ENCODE assay signal across 8 cellular contexts in the genomic region with DNA sequence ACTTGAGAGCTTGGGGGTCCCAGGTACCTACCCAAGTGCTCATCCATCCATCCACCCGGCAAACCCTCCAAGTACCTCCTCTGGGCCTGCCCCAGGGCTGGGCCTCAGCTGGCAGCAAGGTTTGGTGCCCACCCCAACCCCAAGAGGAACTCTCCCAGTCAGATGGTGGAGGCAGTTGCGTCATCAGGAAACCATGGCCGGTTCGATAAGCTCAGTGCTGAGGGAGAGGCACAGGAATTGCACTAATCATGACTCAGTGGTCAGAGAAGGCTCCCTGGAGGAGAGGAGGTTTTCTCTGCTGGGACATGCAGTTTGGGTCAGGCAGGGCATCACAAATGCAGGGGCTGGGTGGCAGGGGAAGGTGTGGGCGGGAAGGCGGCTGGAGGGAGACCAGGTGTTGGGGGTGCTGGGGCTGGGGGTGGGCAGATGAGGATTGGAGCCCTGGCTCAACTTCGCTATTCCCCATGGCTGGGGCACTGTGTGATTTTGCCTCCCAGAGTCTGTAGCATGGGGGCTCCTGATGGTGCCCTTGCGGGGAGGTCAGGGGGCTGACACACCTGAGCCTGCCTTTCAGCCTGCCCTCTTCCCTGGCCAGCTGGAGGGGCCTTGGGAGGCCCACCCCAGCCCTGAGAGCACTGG. TPM values are rescaled to one million over a fixed set of nuclear protein-coding genes. Genes with fewer than 3 reads are reported as not detected.
DNase-seq lines count a peak whose midpoint lies in the region; ATAC-seq, FAIRE-seq and TF ChIP-seq lines count a peak whose summit lies in the region.

No MANE protein-coding gene starts in this region.

- no peak overlapping the region for H2AFZ ChIP-seq in endothelial cell of umbilical vein (ENCODE audit: low read depth, low read length)

- ATAC-seq in omental fat pad (ENCODE audit: low FRiP score) (peak; percentile 37), HG03439 (IDR thresholded peaks at IDR 0.05; ENCODE audit: unreplicated experiment) (no peak), GM19455 (IDR thresholded peaks at IDR 0.05; ENCODE audit: unreplicated experiment) (no peak)

- DNase-seq in GM04503 (ENCODE audit: low read depth) = peak; percentile 49
- peak; percentile 87 for DNase-seq in RPMI7951 (ENCODE audit: low read depth)
- peak; percentile 95 for DNase-seq in endothelial cell of umbilical vein (ENCODE audit: low read depth, low spot score)
- DNase-seq in omental fat pad (ENCODE audit: low spot score) = no peak
- DNase-seq in NAMALWA (ENCODE audit: low spot score) = no peak
- no peak for DNase-seq in NCI-H2029 (lab: John Stamatoyannopoulos, UW)

- peaks cover 0 to 13% of the 10 kb centered on the region in 2 experiments for H3K36me3 ChIP-seq in endothelial cell of umbilical vein (ENCODE audit: control insufficient read depth in 2 of 2, extremely low read depth in 1 of 2, insufficient read depth in 2 of 2, low read length in 2 of 2)

- CTCF ChIA-PET in endothelial cell of umbilical vein (lab: Charles Lee) = interaction anchor here (0.7 to 2.6 kb wide), 12 partner anchors 8 to 107 kb away, joined by 3 to 30 read pairs (median 5); a partner anchor contains a TSS

- no peak for TF ChIP-seq CTCF in endothelial cell of umbilical vein (IDR thresholded peaks at IDR 0.05; ENCODE audit: extremely low read depth in 1 of 2, insufficient read depth in 1 of 2, low read depth in 1 of 2, low read length in 2 of 2)
- no peak for TF ChIP-seq CTCF in omental fat pad (IDR thresholded peaks at IDR 0.05)

- FAIRE-seq in endothelial cell of umbilical vein (lab: Jason Lieb, UNC) = peak; percentile 97

- peak overlapping the region; percentile 13 for H3K9ac ChIP-seq in endothelial cell of umbilical vein (replicated peaks; ENCODE audit: extremely low read depth, insufficient read depth, low read length)

- intact Hi-C loops in endothelial cell of umbilical vein (cut with micrococcal nuclease) = loop anchor here (1.0 kb wide), 1 partner anchor 8 kb away; no protein-coding TSS in a partner anchor

- peaks cover 75% of the 10 kb centered on the region for H3K4me1 ChIP-seq in endothelial cell of umbilical vein (ENCODE audit: control insufficient read depth, extremely low read depth, insufficient read depth, low read length)

- H3K4me2 ChIP-seq in endothelial cell of umbilical vein (ENCODE audit: insufficient read depth, low read length) = peak overlapping the region; percentile 2

- H3K79me2 ChIP-seq in endothelial cell of umbilical vein (ENCODE audit: control insufficient read depth, insufficient read depth, low read length) = peaks cover 97% of the 10 kb centered on the region

- dilution Hi-C loops in endothelial cell of umbilical vein (cut with MboI; ENCODE audit: extremely low pct_ligation_motif_present, low sequenced_read_pairs) = no loop called here

- H3K4me3 ChIP-seq in endothelial cell of umbilical vein (replicated peaks in 1 of 3; ENCODE audit: insufficient read depth in 1 of 3, low read depth in 1 of 3, low read length in 3 of 3) = no peak overlapping the region

- no peaks in the 10 kb centered on the region for H3K9me1 ChIP-seq in endothelial cell of umbilical vein (replicated peaks; ENCODE audit: control insufficient read depth, extremely low read depth, insufficient read depth, low read length)

- no peaks in the 10 kb centered on the region for H3K27me3 ChIP-seq in endothelial cell of umbilical vein (ENCODE audit: control insufficient read depth in 2 of 2, insufficient read depth in 2 of 2, low read length in 2 of 2)

- no TSS peak for BruUV-seq in endothelial cell of umbilical vein (replicated peaks; lab: Mats Ljungman, UMichigan)

- POLR2A ChIA-PET in endothelial cell of umbilical vein (lab: Charles Lee) = interaction anchor here (0.9 to 1.0 kb wide), 2 partner anchors 8 to 17 kb away, joined by 3 to 5 read pairs; no protein-coding TSS in a partner anchor

- H3K9me3 ChIP-seq in endothelial cell of umbilical vein (replicated peaks; ENCODE audit: control insufficient read depth, insufficient read depth, low read length) = no peaks in the 10 kb centered on the region

- peak overlapping the region; percentile 85 for H3K27ac ChIP-seq in endothelial cell of umbilical vein (ENCODE audit: insufficient read depth, low read depth, low read length)

- H4K20me1 ChIP-seq in endothelial cell of umbilical vein (replicated peaks; ENCODE audit: control insufficient read depth, extremely low read depth, insufficient read depth, low read length) = no peaks in the 10 kb centered on the region

- peak; percentile 66 for TF ChIP-seq POLR2A in endothelial cell of umbilical vein (IDR thresholded peaks at IDR 0.05; ENCODE audit: low read depth, low read length)

TF ChIP-seq in endothelial cell of umbilical vein, 7 proteins besides CTCF, POLR2A, EP300 and RAD21:
- TF ChIP-seq FOS (IDR thresholded peaks at IDR 0.05; ENCODE audit: borderline replicate concordance, insufficient read depth, low read length) (peak; percentile 88), POLR2AphosphoS5 (IDR thresholded peaks at IDR 0.05; ENCODE audit: insufficient read depth, low read depth, low read length) (peak; percentile 83), GATA2 (IDR thresholded peaks at IDR 0.05; ENCODE audit: insufficient read depth, insufficient read length, low read depth, low read length) (peak; percentile 94), MYC (IDR thresholded peaks at IDR 0.05; ENCODE audit: low read depth, low read length) (no peak), JUN (IDR thresholded peaks at IDR 0.05; ENCODE audit: borderline replicate concordance, insufficient read depth, insufficient read length, low read depth) (peak; percentile 92), EZH2 (IDR thresholded peaks at IDR 0.05; ENCODE audit: borderline replicate concordance, low read depth, low read length, severe bottlenecking) (no peak)
- TF ChIP-seq, protein P1, sequence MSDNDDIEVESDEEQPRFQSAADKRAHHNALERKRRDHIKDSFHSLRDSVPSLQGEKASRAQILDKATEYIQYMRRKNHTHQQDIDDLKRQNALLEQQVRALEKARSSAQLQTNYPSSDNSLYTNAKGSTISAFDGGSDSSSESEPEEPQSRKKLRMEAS (IDR thresholded peaks at IDR 0.05; ENCODE audit: insufficient read depth, insufficient read length) = no peak

RNA-seq across cellular contexts. Expression of a gene that starts 32.2 kb away (rescaled TPM):
- 99.7 and 105 TPM in 2 replicates for total RNA-seq in RPMI7951 (2014; rRNA removed; shearing (Covaris generic))
- 97.9 and 111 TPM in 2 replicates for total RNA-seq in endothelial cell of umbilical vein
- 63.1 and 69.7 TPM in 2 replicates for polyA plus RNA-seq in endothelial cell of umbilical vein
- polyA plus RNA-seq in endothelial cell of umbilical vein (2011; cell fraction: cytosol; rRNA removed) = 74.6 and 75.9 TPM in 2 replicates
- 53.9 and 63.7 TPM in 2 replicates for polyA plus RNA-seq in endothelial cell of umbilical vein (2011; cell fraction: nucleus; rRNA removed)
- polyA plus RNA-seq in endothelial cell of umbilical vein (2012) = 51.2 and 67.6 TPM in 2 replicates
- polyA minus RNA-seq in endothelial cell of umbilical vein = 59.8 and 60.1 TPM in 2 replicates
- 3.2 TPM for polyA minus RNA-seq in endothelial cell of umbilical vein (2011; cell fraction: cytosol; rRNA and poly(A)+ RNA removed)
- polyA minus RNA-seq in endothelial cell of umbilical vein (2011; cell fraction: nucleus; rRNA and poly(A)+ RNA removed) = 27.6 and 29.2 TPM in 2 replicates
- total RNA-seq in omental fat pad = 10 to 100 TPM; 30.4 to 64.6 (median 48.3) TPM

Comparison
In these comparisons a context has a peak if more than half of its experiments do, and no peak if none do; other contexts are left out.
1. DNase-seq: peak in GM04503 (single experiment), RPMI7951 (single experiment) and endothelial cell of umbilical vein (single experiment); none in omental fat pad (single experiment), NAMALWA (single experiment) and NCI-H2029 (single experiment).